Comparison of ENCODE assay signal across 10 cellular contexts in genomic region chr3:5160926-5161858, GRCh38. TPM values are rescaled to one million over a fixed set of nuclear protein-coding genes. Genes with fewer than 3 reads are reported as not detected.
A peak's percentile ranks its signal among the peaks of the same experiment; 100 is the strongest.
DNase-seq lines count a peak whose midpoint lies in the region; ATAC-seq and TF ChIP-seq lines count a peak whose summit lies in the region.
"Had no signal": no experiment of that assay in that cellular context is flagged by ENCODE, and none has a peak within 500 bp of the region (broad histone marks: within the 10 kb centered on the region; RNA-seq: fewer than 3 reads in every experiment).

No MANE protein-coding gene starts in this region.

- H3K14ac ChIP-seq in H9 (ENCODE audit: insufficient read depth, low read length) = no peak overlapping the region; the same call in 1 of the 2 replicates

- no peak overlapping the region for H2AFZ ChIP-seq in H9 (ENCODE audit: low read length)

- H4K5ac ChIP-seq in H9 (ENCODE audit: insufficient read length, low read depth, low read length) = no peak overlapping the region

- no peak overlapping the region for H3K4me3 ChIP-seq in naive thymus-derived CD4-positive, alpha-beta T cell (ENCODE audit: low read length)
- no peak overlapping the region for H3K4me3 ChIP-seq in ovary

- H3K27ac ChIP-seq in H9 (ENCODE audit: insufficient read length, low read depth, low read length) = no peak overlapping the region
- no peak overlapping the region for H3K27ac ChIP-seq in naive thymus-derived CD4-positive, alpha-beta T cell (ENCODE audit: low read depth, low read length)
- no peak overlapping the region for H3K27ac ChIP-seq in ovary

- POLR2A ChIA-PET in naive thymus-derived CD4-positive, alpha-beta T cell (lab: Charles Lee) = no interaction called here

- H3K4me1 Mint-ChIP-seq in H9 = peaks cover 42 to 43% of the 10 kb centered on the region in 2 experiments
- peaks cover 81% of the 10 kb centered on the region for H3K4me1 Mint-ChIP-seq in activated naive CD4-positive, alpha-beta T cell treated with anti-CD3 and anti-CD28 coated beads, Interleukin-2, amount 50 U/mL, for 24 hours
- peaks cover 32 to 90% (median 81%) of the 10 kb centered on the region in 7 donors for H3K4me1 Mint-ChIP-seq in naive thymus-derived CD4-positive, alpha-beta T cell

- no peak for TF ChIP-seq POLR2A in ovary (IDR thresholded peaks at IDR 0.05)

- H3K4ac ChIP-seq in H9 (ENCODE audit: low read depth, low read length) = no peak overlapping the region

- H3K23me2 ChIP-seq in H9 (ENCODE audit: insufficient read length, low read depth, low read length, poor library complexity, severe bottlenecking) = no peaks in the 10 kb centered on the region

- no peak overlapping the region for H3T11ph ChIP-seq in H9 (ENCODE audit: low read length)

- no peak overlapping the region for H4K8ac ChIP-seq in H9 (replicated peaks; ENCODE audit: insufficient read length, low read depth, low read length)

- no peak overlapping the region for H4K91ac ChIP-seq in H9 (ENCODE audit: insufficient read length, low read depth, low read length)

- no peak for TF ChIP-seq CTCF in H9 (conservative IDR thresholded peaks at IDR 0.05)
- TF ChIP-seq CTCF in ovary (IDR thresholded peaks at IDR 0.05) = no peak

- no peak overlapping the region for H2AK5ac ChIP-seq in H9 (ENCODE audit: insufficient read length, low read length)

- H3K4me3 Mint-ChIP-seq in H9 = no peak overlapping the region
- H3K4me3 Mint-ChIP-seq in activated naive CD4-positive, alpha-beta T cell treated with anti-CD3 and anti-CD28 coated beads, Interleukin-2, amount 50 U/mL, for 24 hours = peak overlapping the region; percentile 1
- peak overlapping the region in 5 of 10 donors; percentile 43 to 67 (median 47) for H3K4me3 Mint-ChIP-seq in naive thymus-derived CD4-positive, alpha-beta T cell

- H3K23ac ChIP-seq in H9 (ENCODE audit: insufficient read length, low read depth, low read length) = no peak overlapping the region

- H2BK15ac ChIP-seq in H9 (ENCODE audit: low read depth, low read length) = no peak overlapping the region

- peak; percentile 77 for DNase-seq in DMS79 (lab: John Stamatoyannopoulos, UW)
- no peak for DNase-seq in H9
- no peak for DNase-seq in naive thymus-derived CD4-positive, alpha-beta T cell
- DNase-seq in ovary = no peak
- DNase-seq: activated CD8-positive, alpha-beta memory T cell treated with anti-CD3 and anti-CD28 coated beads for 24 hours; erythroblast; NCI-H82 had no signal

- no peak overlapping the region for H3K9ac ChIP-seq in H9 (ENCODE audit: extremely low read depth, insufficient read length, low read length)

- CTCF ChIA-PET in naive thymus-derived CD4-positive, alpha-beta T cell (lab: Charles Lee) = interaction anchor here (0.8 kb wide), 1 partner anchor 25 kb away, joined by 3 read pairs; no protein-coding TSS in a partner anchor

- no peaks in the 10 kb centered on the region for H3K27me3 ChIP-seq in H9 (ENCODE audit: insufficient read depth, low read length)
- H3K27me3 ChIP-seq in naive thymus-derived CD4-positive, alpha-beta T cell (ENCODE audit: control insufficient read depth in 2 of 2, insufficient read depth in 2 of 2, low read length in 2 of 2) = no peaks in the 10 kb centered on the region
- H3K27me3 ChIP-seq in ovary = no peaks in the 10 kb centered on the region

- H3K79me2 ChIP-seq in H9 (ENCODE audit: insufficient read depth, low read length) = peaks cover 14% of the 10 kb centered on the region; the same call in 1 of the 2 replicates

- no peak for ATAC-seq in naive thymus-derived CD4-positive, alpha-beta T cell
- ATAC-seq in HG03571 (IDR thresholded peaks at IDR 0.05; ENCODE audit: unreplicated experiment) (no peak), HG03280 (IDR thresholded peaks at IDR 0.05; ENCODE audit: unreplicated experiment) (no peak)

- 0 out of 2 replicates have a peak, but pooled peaks cover 3% of the 10 kb centered on the region for H3K4me1 ChIP-seq in H9 (ENCODE audit: insufficient read depth, low read length)
- H3K4me1 ChIP-seq in naive thymus-derived CD4-positive, alpha-beta T cell (ENCODE audit: control insufficient read depth in 2 of 2, insufficient read depth in 2 of 2, low read length in 2 of 2) = peaks cover 3 to 24% of the 10 kb centered on the region in 2 donors
- peaks cover 15% of the 10 kb centered on the region for H3K4me1 ChIP-seq in ovary (ENCODE audit: insufficient read depth)

- no peak overlapping the region for H2BK12ac ChIP-seq in H9 (ENCODE audit: insufficient read length, low read depth, low read length)

- no peak overlapping the region for H3K56ac ChIP-seq in H9 (ENCODE audit: insufficient read length, low read depth, low read length)

- H3K9me3 Mint-ChIP-seq in H9 = no peaks in the 10 kb centered on the region
- H3K9me3 Mint-ChIP-seq in activated naive CD4-positive, alpha-beta T cell treated with anti-CD3 and anti-CD28 coated beads, Interleukin-2, amount 50 U/mL, for 24 hours = no peaks in the 10 kb centered on the region
- no peaks in the 10 kb centered on the region for H3K9me3 Mint-ChIP-seq in naive thymus-derived CD4-positive, alpha-beta T cell

- H3K9me3 ChIP-seq in H9 (ENCODE audit: control insufficient read depth, low read depth, low read length) = no peaks in the 10 kb centered on the region
- H3K9me3 ChIP-seq in naive thymus-derived CD4-positive, alpha-beta T cell (ENCODE audit: control insufficient read depth in 2 of 3, low read length in 3 of 3) = no peaks in the 10 kb centered on the region
- no peaks in the 10 kb centered on the region for H3K9me3 ChIP-seq in ovary

- H2BK5ac ChIP-seq in H9 (ENCODE audit: insufficient read length, low read length) = no peak overlapping the region

- WGBS in H9 (ENCODE audit: extremely low coverage, insufficient read length, low lambda C conversion rate) = no CpG with 5 or more reads among the region's 4 CpGs
- WGBS in ovary, 3 donors = 69 to 73% (median 72%) methylated on average over 4 of the region's 4 CpGs

- H2BK20ac ChIP-seq in H9 (ENCODE audit: low read depth, low read length, poor library complexity, severe bottlenecking) = no peak overlapping the region

- H3K79me1 ChIP-seq in H9 (ENCODE audit: insufficient read depth, low read depth, low read length, poor library complexity, severe bottlenecking) = peaks cover 10% of the 10 kb centered on the region

- H3K18ac ChIP-seq in H9 (ENCODE audit: insufficient read length, low read depth, low read length) = no peak overlapping the region

- no peaks in the 10 kb centered on the region for H4K20me1 ChIP-seq in H9 (ENCODE audit: control insufficient read depth, insufficient read depth, insufficient read length)

- peak overlapping the region; percentile 34 to 76 (median 56) for H3K27ac Mint-ChIP-seq in H9
- H3K27ac Mint-ChIP-seq in activated naive CD4-positive, alpha-beta T cell treated with anti-CD3 and anti-CD28 coated beads, Interleukin-2, amount 50 U/mL, for 24 hours = peak overlapping the region; percentile 20
- peak overlapping the region; percentile 16 to 77 (median 59) for H3K27ac Mint-ChIP-seq in naive thymus-derived CD4-positive, alpha-beta T cell

- H2BK120ac ChIP-seq in H9 (ENCODE audit: low read depth, low read length, poor library complexity, severe bottlenecking) = no peak overlapping the region

- no peaks in the 10 kb centered on the region for H3K27me3 Mint-ChIP-seq in H9 (ENCODE audit: low read depth)
- H3K27me3 Mint-ChIP-seq in activated naive CD4-positive, alpha-beta T cell treated with anti-CD3 and anti-CD28 coated beads, Interleukin-2, amount 50 U/mL, for 24 hours = no peaks in the 10 kb centered on the region
- no peaks in the 10 kb centered on the region for H3K27me3 Mint-ChIP-seq in naive thymus-derived CD4-positive, alpha-beta T cell

- no peak for TF ChIP-seq EP300 in ovary (IDR thresholded peaks at IDR 0.05)

- no peaks in the 10 kb centered on the region for H3K36me3 ChIP-seq in naive thymus-derived CD4-positive, alpha-beta T cell (ENCODE audit: control insufficient read depth in 2 of 3, insufficient read depth in 3 of 3, low read length in 3 of 3)
- H3K36me3 ChIP-seq in ovary = no peaks in the 10 kb centered on the region

- intact Hi-C loops in naive thymus-derived CD4-positive, alpha-beta T cell (cut with micrococcal nuclease) = no loop called here
- intact Hi-C loops in ovary (cut with DNase I) = no loop called here

- no peak overlapping the region for H3K4me2 ChIP-seq in H9 (ENCODE audit: insufficient read depth, insufficient read length, low read length)

- H3K36me3 Mint-ChIP-seq in H9 (ENCODE audit: insufficient read depth in 1 of 3, low read depth in 3 of 3) = no peaks in the 10 kb centered on the region
- peaks cover 3% of the 10 kb centered on the region for H3K36me3 Mint-ChIP-seq in activated naive CD4-positive, alpha-beta T cell treated with anti-CD3 and anti-CD28 coated beads, Interleukin-2, amount 50 U/mL, for 24 hours
- H3K36me3 Mint-ChIP-seq in naive thymus-derived CD4-positive, alpha-beta T cell = peaks cover 0 to 5% (median 3%) of the 10 kb centered on the region in 5 donors

RNA-seq across cellular contexts. Expression of gene EDEM1, which starts 26.3 kb away (rescaled TPM):
- total RNA-seq in H9 (2021) (11.6 and 11.7 TPM in 2 replicates), ovary (10 to 100 TPM; 19.5 to 43.4 (median 31.5) TPM)
- 100 to 1,000 TPM in 4 of 5 experiments, 10 to 100 TPM in 1; 97.3 to 138 (median 126) TPM for total RNA-seq in naive thymus-derived CD4-positive, alpha-beta T cell
- 10 to 100 TPM; 41.9 to 50.1 TPM for polyA plus RNA-seq in naive thymus-derived CD4-positive, alpha-beta T cell
- polyA plus RNA-seq in ovary = 10 to 100 TPM; 11.5 to 14.3 TPM

RNA-seq across cellular contexts. Expression of gene ARL8B, which starts 39.1 kb away (rescaled TPM):
- total RNA-seq in H9 (2021) (29.0 and 30.6 TPM in 2 replicates), ovary (10 to 100 TPM; 27.1 to 70.6 (median 49.8) TPM)
- 10 to 100 TPM; 43.7 to 61.6 (median 48.4) TPM for total RNA-seq in naive thymus-derived CD4-positive, alpha-beta T cell
- 10 to 100 TPM; 43.7 to 66.1 TPM for polyA plus RNA-seq in naive thymus-derived CD4-positive, alpha-beta T cell
- 10 to 100 TPM; 34.2 to 62.6 TPM for polyA plus RNA-seq in ovary
